In genomic region chr9:89933578-89933977, GRCh38 we compare ENCODE assay signal across 15 cellular contexts.
DNase-seq lines count a peak whose midpoint lies in the region; ATAC-seq, FAIRE-seq and TF ChIP-seq lines count a peak whose summit lies in the region.
"Had no signal": no experiment of that assay in that cellular context is flagged by ENCODE, and none has a peak within 500 bp of the region (broad histone marks: within the 10 kb centered on the region; RNA-seq: fewer than 3 reads in every experiment).

No MANE protein-coding gene starts in this region.

- H3K4me1 ChIP-seq in liver (ENCODE audit: control insufficient read depth in 4 of 4, insufficient read depth in 4 of 4, low read length in 3 of 4) (peaks cover 4 to 16% (median 6%) of the 10 kb centered on the region in 4 donors), HepG2 (ENCODE audit: insufficient read depth, low read length) (no peaks in the 10 kb centered on the region), right lobe of liver (peaks cover 0 to 10% (median 4%) of the 10 kb centered on the region in 4 donors), testis (peaks cover 23% of the 10 kb centered on the region)
- H3K4me1 ChIP-seq: HAP-1 had no signal

- no peak for FAIRE-seq in HepG2 (lab: Jason Lieb, UNC)
- FAIRE-seq: H1 had no signal

- H3K4me3 ChIP-seq in liver (ENCODE audit: low read depth in 1 of 3, low read length in 3 of 3) (no peak overlapping the region), HepG2 (replicated peaks in 1 of 3; ENCODE audit: insufficient read depth in 1 of 3, low read depth in 2 of 3, low read length in 3 of 3) (no peak overlapping the region), right lobe of liver (no peak overlapping the region), testis (no peak overlapping the region)
- H3K4me3 ChIP-seq: BLaER1 treated with 17β-estradiol and CSF1 and Interleukin-3, amounts not matched to agents 10 nM and 100 nM; HAP-1 had no signal

- H3K27me3 ChIP-seq in liver (ENCODE audit: control insufficient read depth in 4 of 4, insufficient read depth in 4 of 4, low read length in 3 of 4): no peaks in the 10 kb centered on the region
- no peaks in the 10 kb centered on the region; a peak in 1 of 5 replicates for H3K27me3 ChIP-seq in HepG2 (ENCODE audit: control insufficient read depth in 1 of 2, insufficient read depth in 2 of 2, low read length in 2 of 2)
- H3K27me3 ChIP-seq in right lobe of liver: no peaks in the 10 kb centered on the region
- H3K27me3 ChIP-seq in testis: no peaks in the 10 kb centered on the region
- H3K27me3 ChIP-seq: BLaER1 treated with 17β-estradiol and CSF1 and Interleukin-3, amounts not matched to agents 10 nM and 100 nM had no signal

- H3K4me1 Mint-ChIP-seq in activated T-helper 17 cell treated with anti-CD3 and anti-CD28 coated beads, Interleukin-2, amount 50 U/mL, for 72 hours: no peaks in the 10 kb centered on the region

- ATAC-seq in HepG2: no peak
- peak in 3 of 4 donors; percentile 55 to 77 (median 73) for ATAC-seq in right lobe of liver
- ATAC-seq in activated T-helper 17 cell treated with anti-CD3 and anti-CD28 coated beads, Interleukin-2, amount 50 U/mL, for 72 hours (replicated peaks): no peak
- ATAC-seq in HG03097 (IDR thresholded peaks at IDR 0.05; ENCODE audit: low FRiP score, unreplicated experiment): no peak

- H3K36me3 Mint-ChIP-seq in activated T-helper 17 cell treated with anti-CD3 and anti-CD28 coated beads, Interleukin-2, amount 50 U/mL, for 72 hours (ENCODE audit: low read depth): no peaks in the 10 kb centered on the region
- H3K36me3 Mint-ChIP-seq: CD4-positive, CD25-positive, alpha-beta regulatory T cell had no signal

- H3K4me2 ChIP-seq in HepG2 (ENCODE audit: low read depth, low read length): no peak overlapping the region
- H3K4me2 ChIP-seq: BLaER1 treated with 17β-estradiol and CSF1 and Interleukin-3, amounts not matched to agents 10 nM and 100 nM had no signal

- intact Hi-C loops in HepG2 (cut with micrococcal nuclease; ENCODE audit: unreplicated experiment) (no loop called here), right lobe of liver (cut with DNase I) (no loop called here), testis (cut with DNase I; ENCODE audit: low total_unique reads) (no loop called here)

- no peaks in the 10 kb centered on the region for H3K9me3 ChIP-seq in liver (ENCODE audit: control insufficient read depth in 4 of 4, low read length in 3 of 4)
- H3K9me3 ChIP-seq in HepG2 (ENCODE audit: low read length): no peaks in the 10 kb centered on the region
- no peaks in the 10 kb centered on the region for H3K9me3 ChIP-seq in right lobe of liver
- H3K9me3 ChIP-seq in testis: no peaks in the 10 kb centered on the region
- H3K9me3 ChIP-seq: BLaER1 treated with 17β-estradiol and CSF1 and Interleukin-3, amounts not matched to agents 10 nM and 100 nM; HAP-1 had no signal

- H3K79me2 ChIP-seq in HepG2 (ENCODE audit: insufficient read depth, low read length): no peaks in the 10 kb centered on the region

- DNase-seq in HepG2 (ENCODE audit: low spot score) (no peak), right lobe of liver (no peak), testis (peak; percentile 50), nucleus accumbens (lab: John Stamatoyannopoulos, UW) (no peak), ACHN (no peak)
- DNase-seq: 8988T; CD4-positive, CD25-positive, alpha-beta regulatory T cell; DMS53; GF-D8 had no signal

- TF ChIP-seq CTCF in liver (IDR thresholded peaks at IDR 0.05; ENCODE audit: low read depth, low read length, missing input control) (no peak), HepG2 (CRISPR knock-in tag; IDR thresholded peaks at IDR 0.05) (no peak), right lobe of liver (IDR thresholded peaks at IDR 0.05) (no peak), testis (IDR thresholded peaks at IDR 0.05) (no peak)

- in situ Hi-C loops in HepG2 (cut with HindIII; ENCODE audit: extremely low pct_ligation_motif_present, low pct_unique_long_range_greater_than_20kb) (no loop called here), ACHN (cut with HindIII; ENCODE audit: low pct_ligation_motif_present, low pct_unique_long_range_greater_than_20kb, low sequenced_read_pairs) (no loop called here)

- H2AFZ ChIP-seq in HepG2 (ENCODE audit: low read length): no peak overlapping the region

- CTCF ChIA-PET in HepG2 (lab: Yijun Ruan, JAX; ENCODE audit: low intra/inter-chr PET ratio, low total read pairs): no interaction called here

- no peak overlapping the region for H3K4me3 Mint-ChIP-seq in activated T-helper 17 cell treated with anti-CD3 and anti-CD28 coated beads, Interleukin-2, amount 50 U/mL, for 72 hours
- H3K4me3 Mint-ChIP-seq: CD4-positive, CD25-positive, alpha-beta regulatory T cell had no signal

- no peaks in the 10 kb centered on the region for H4K20me1 ChIP-seq in HepG2 (ENCODE audit: insufficient read depth, low read length)
- H4K20me1 ChIP-seq: BLaER1 treated with 17β-estradiol and CSF1 and Interleukin-3, amounts not matched to agents 10 nM and 100 nM had no signal

- POLR2A ChIA-PET in HepG2 (lab: Yijun Ruan, JAX): no interaction called here

- H3K27ac ChIP-seq in liver (ENCODE audit: low read depth in 1 of 2, low read length in 2 of 2): peak overlapping the region; percentile 4 to 19
- no peak overlapping the region for H3K27ac ChIP-seq in HepG2 (ENCODE audit: extremely low read length, insufficient read depth, low read length)
- H3K27ac ChIP-seq in right lobe of liver: peak overlapping the region in 1 of 3 donors; percentile 53
- peak overlapping the region in 1 of 2 donors; percentile 35 for H3K27ac ChIP-seq in testis
- H3K27ac ChIP-seq: BLaER1 treated with 17β-estradiol and CSF1 and Interleukin-3, amounts not matched to agents 10 nM and 100 nM had no signal

- no peak overlapping the region for H3K9ac ChIP-seq in liver (ENCODE audit: low read depth in 1 of 2, low read length in 2 of 2)
- no peak overlapping the region for H3K9ac ChIP-seq in HepG2 (ENCODE audit: insufficient read depth, low read depth, low read length)
- H3K9ac ChIP-seq: BLaER1 treated with 17β-estradiol and CSF1 and Interleukin-3, amounts not matched to agents 10 nM and 100 nM had no signal

- WGBS in liver: 49% methylated on average over 4 of the region's 4 CpGs
- WGBS in HepG2 (ENCODE audit: low lambda C conversion rate): 11% methylated on average over 4 of the region's 4 CpGs
- WGBS in right lobe of liver (ENCODE audit: insufficient coverage, low coverage, low lambda C conversion rate, missing lambda C conversion rate): 46% methylated on average over 3 of the region's 4 CpGs
- 29 to 46% methylated on average over 4 of the region's 4 CpGs for WGBS in testis, 2 donors

- H3K9me3 Mint-ChIP-seq in activated T-helper 17 cell treated with anti-CD3 and anti-CD28 coated beads, Interleukin-2, amount 50 U/mL, for 72 hours: no peaks in the 10 kb centered on the region
- H3K9me3 Mint-ChIP-seq: CD4-positive, CD25-positive, alpha-beta regulatory T cell had no signal

- TF ChIP-seq EP300 in HepG2 (IDR thresholded peaks at IDR 0.05; ENCODE audit: low read depth in 2 of 2, low read length in 2 of 2) (no peak), HepG2 (CRISPR knock-in tag; IDR thresholded peaks at IDR 0.05; ENCODE audit: borderline replicate concordance) (no peak)

- H3K36me3 ChIP-seq in liver (ENCODE audit: control insufficient read depth in 4 of 4, insufficient read depth in 3 of 4, low read depth in 1 of 4, low read length in 3 of 4): no peaks in the 10 kb centered on the region
- no peaks in the 10 kb centered on the region for H3K36me3 ChIP-seq in HepG2 (replicated peaks in 1 of 2; ENCODE audit: control insufficient read depth in 1 of 2, insufficient read depth in 2 of 2, low read length in 2 of 2)
- no peaks in the 10 kb centered on the region for H3K36me3 ChIP-seq in right lobe of liver
- no peaks in the 10 kb centered on the region for H3K36me3 ChIP-seq in testis (ENCODE audit: low read depth, missing control alignments)
- H3K36me3 ChIP-seq: BLaER1 treated with 17β-estradiol and CSF1 and Interleukin-3, amounts not matched to agents 10 nM and 100 nM; HAP-1 had no signal

- peaks cover 16% of the 10 kb centered on the region for H3K27me3 Mint-ChIP-seq in activated T-helper 17 cell treated with anti-CD3 and anti-CD28 coated beads, Interleukin-2, amount 50 U/mL, for 72 hours

- BruUV-seq in HepG2 (replicated peaks; lab: Mats Ljungman, UMichigan): no TSS peak

- no peak overlapping the region for H3K27ac Mint-ChIP-seq in activated T-helper 17 cell treated with anti-CD3 and anti-CD28 coated beads, Interleukin-2, amount 50 U/mL, for 72 hours
- H3K27ac Mint-ChIP-seq: CD4-positive, CD25-positive, alpha-beta regulatory T cell had no signal

- TF ChIP-seq POLR2A in HepG2 (IDR thresholded peaks at IDR 0.05; ENCODE audit: insufficient read depth in 1 of 2, low read depth in 2 of 2, low read length in 2 of 2): no peak
- TF ChIP-seq POLR2A in right lobe of liver (IDR thresholded peaks at IDR 0.05): no peak
- TF ChIP-seq POLR2A in testis (IDR thresholded peaks at IDR 0.05): no peak

- TF ChIP-seq RAD21 in liver (IDR thresholded peaks at IDR 0.05) (no peak), HepG2 (CRISPR knock-in tag; IDR thresholded peaks at IDR 0.05) (no peak)

TF ChIP-seq in liver, 16 proteins besides CTCF, POLR2A, EP300 and RAD21 (continues in another document):
- TF ChIP-seq YY1 (IDR thresholded peaks at IDR 0.05): no peak
- no peak for TF ChIP-seq HNF4G (IDR thresholded peaks at IDR 0.05)
- peak; percentile 18 to 24 for TF ChIP-seq HNF4A (conservative IDR thresholded peaks at IDR 0.05)
- TF ChIP-seq MAX (IDR thresholded peaks at IDR 0.05): no peak
- peak; percentile 52 to 55 for TF ChIP-seq RXRA (IDR thresholded peaks at IDR 0.05)
- no peak for TF ChIP-seq EGR1 (IDR thresholded peaks at IDR 0.05; ENCODE audit: low read depth in 2 of 2)

TF ChIP-seq in HepG2, 621 proteins besides CTCF, POLR2A, EP300 and RAD21 (continues in another document):
- TF ChIP-seq HNRNPUL1 (IDR thresholded peaks at IDR 0.05; ENCODE audit: low read depth, low read length) (no peak), ZNF24 (IDR thresholded peaks at IDR 0.05) (no peak), ZNF589 (CRISPR knock-in tag; conservative IDR thresholded peaks at IDR 0.05) (no peak), ETV5 (CRISPR knock-in tag; IDR thresholded peaks at IDR 0.05; ENCODE audit: borderline replicate concordance) (no peak)

Comparison
In these comparisons a context has a peak if more than half of its experiments do, and no peak if none do; other contexts are left out.
1. ATAC-seq: peak in right lobe of liver (3 of 4); none in HepG2 (single experiment), activated T-helper 17 cell treated with anti-CD3 and anti-CD28 coated beads, Interleukin-2, amount 50 U/mL, for 72 hours (single experiment) and HG03097 (single experiment).